ENCODE assay signal across 13 cellular contexts in genomic region chr3:187807086-187807862, GRCh38.
DNase-seq lines count a peak whose midpoint lies in the region; ATAC-seq and TF ChIP-seq lines count a peak whose summit lies in the region.
"Had no signal": no experiment of that assay in that cellular context is flagged by ENCODE, and none has a peak within 500 bp of the region (broad histone marks: within the 10 kb centered on the region; RNA-seq: fewer than 3 reads in every experiment).

No MANE protein-coding gene starts in this region.

- H3K36me3 Mint-ChIP-seq in activated naive CD4-positive, alpha-beta T cell treated with anti-CD3 and anti-CD28 coated beads, Interleukin-2, amount 50 U/mL, for 72 hours, result peaks cover 7 to 22% of the 10 kb centered on the region in 2 donors

- no peak overlapping the region for H3K4me3 ChIP-seq in AG10803 (ENCODE audit: low read length)
- H3K4me3 ChIP-seq: K562, stomach had no signal

- peak; percentile 38 for ATAC-seq in HG03039 (IDR thresholded peaks at IDR 0.05; ENCODE audit: unreplicated experiment)
- ATAC-seq in activated naive CD4-positive, alpha-beta T cell treated with anti-CD3 and anti-CD28 coated beads, Interleukin-2, amount 50 U/mL, for 72 hours, result peak; percentile 88 to 89
- no peak for ATAC-seq in GM18519 (IDR thresholded peaks at IDR 0.05; ENCODE audit: low FRiP score, unreplicated experiment)
- ATAC-seq: K562 had no signal

- peak; percentile 76 for DNase-seq in AG10803 (ENCODE audit: low read depth)
- peak in 1 of 2 donors; percentile 63 for DNase-seq in activated naive CD4-positive, alpha-beta T cell treated with anti-CD3 and anti-CD28 coated beads, Interleukin-2, amount 50 U/mL, for 72 hours (ENCODE audit: low spot score in 2 of 2)
- peak; percentile 32 for DNase-seq in non-pigmented ciliary epithelial cell (ENCODE audit: low read depth)
- DNase-seq in AML-193 (lab: John Stamatoyannopoulos, UW), result no peak
- DNase-seq in NCI-H128 (lab: John Stamatoyannopoulos, UW; ENCODE audit: unreplicated experiment), result no peak
- DNase-seq in midbrain (lab: John Stamatoyannopoulos, UW), result no peak
- DNase-seq: central memory CD4-positive, alpha-beta T cell; NCI-H774; stomach had no signal

- no peak for TF ChIP-seq CTCF in AG10803 (conservative IDR thresholded peaks at IDR 0.05; ENCODE audit: low read length)

- peaks cover 5 to 8% of the 10 kb centered on the region in 2 donors for H3K9me3 Mint-ChIP-seq in activated naive CD4-positive, alpha-beta T cell treated with anti-CD3 and anti-CD28 coated beads, Interleukin-2, amount 50 U/mL, for 72 hours
- H3K9me3 Mint-ChIP-seq: neural crest cell had no signal

- H3K27ac Mint-ChIP-seq in activated naive CD4-positive, alpha-beta T cell treated with anti-CD3 and anti-CD28 coated beads, Interleukin-2, amount 50 U/mL, for 72 hours, result peak overlapping the region; percentile 84 to 92

Comparison
In these comparisons a context has a peak if more than half of its experiments do, and no peak if none do; other contexts are left out.
1. DNase-seq: peak in AG10803 (single experiment) and non-pigmented ciliary epithelial cell (single experiment); none in AML-193 (0 of 2), NCI-H128 (single experiment) and midbrain (single experiment).